Comparison of ENCODE assay signal across 11 cellular contexts in genomic region chr16:70693231-70693671, GRCh38. TPM values are rescaled to one million over a fixed set of nuclear protein-coding genes. Genes with fewer than 3 reads are reported as not detected.
DNase-seq lines count a peak whose midpoint lies in the region; ATAC-seq and TF ChIP-seq lines count a peak whose summit lies in the region.
"Had no signal": no experiment of that assay in that cellular context is flagged by ENCODE, and none has a peak within 500 bp of the region (broad histone marks: within the 10 kb centered on the region; RNA-seq: fewer than 3 reads in every experiment).

No MANE protein-coding gene starts in this region.

- no peak for TF ChIP-seq EP300 in tibial nerve (IDR thresholded peaks at IDR 0.05)

- H3K27me3 ChIP-seq in ectodermal cell (ENCODE audit: control insufficient read depth, insufficient read depth, low read length, poor library complexity, severe bottlenecking) (no peaks in the 10 kb centered on the region), muscle layer of duodenum (ENCODE audit: low read depth, low read length) (no peaks in the 10 kb centered on the region), tibial nerve (no peaks in the 10 kb centered on the region)

- H3K27ac ChIP-seq in ectodermal cell (ENCODE audit: insufficient read depth, low read depth, low read length, poor library complexity, severe bottlenecking), result peak overlapping the region; percentile 84
- peak overlapping the region; percentile 86 for H3K27ac ChIP-seq in muscle layer of duodenum (ENCODE audit: low read length)
- H3K27ac ChIP-seq in tibial nerve, result peak overlapping the region; percentile 81 to 97 (median 91)
- H3K27ac ChIP-seq: 22Rv1 had no signal

- peaks cover 66% of the 10 kb centered on the region for H3K4me1 ChIP-seq in ectodermal cell (ENCODE audit: control insufficient read depth, insufficient read depth, low read length)
- H3K4me1 ChIP-seq in muscle layer of duodenum (ENCODE audit: control insufficient read depth in 1 of 2, insufficient read depth in 2 of 2, low read length in 2 of 2), result peaks cover 19 to 96% of the 10 kb centered on the region in 2 donors
- peaks cover 13 to 100% (median 81%) of the 10 kb centered on the region in 4 donors for H3K4me1 ChIP-seq in tibial nerve

- no peaks in the 10 kb centered on the region for H3K36me3 ChIP-seq in ectodermal cell (ENCODE audit: control insufficient read depth, insufficient read depth, low read length)
- H3K36me3 ChIP-seq in muscle layer of duodenum (ENCODE audit: control insufficient read depth in 1 of 2, insufficient read depth in 2 of 2, low read length in 2 of 2), result no peaks in the 10 kb centered on the region
- H3K36me3 ChIP-seq in tibial nerve, result peaks cover 0 to 3% (median 0%) of the 10 kb centered on the region in 3 donors

- DNase-seq in DMS 273 (lab: John Stamatoyannopoulos, UW; ENCODE audit: unreplicated experiment), result peak; percentile 75
- no peak for DNase-seq in DMS 273 treated with DMSO at 0.1 percent for 48 hours (lab: John Stamatoyannopoulos, UW)
- no peak for DNase-seq in tibial nerve (ENCODE audit: low spot score in 2 of 2)
- no peak for DNase-seq in left lobe of liver (ENCODE audit: low spot score)
- no peak for DNase-seq in stimulated activated CD4-positive, alpha-beta T cell treated with anti-CD3 and anti-CD28 coated beads, Interleukin-1b, Interleukin-23, amount 100 ng/mL, for 48 hours
- no peak for DNase-seq in SHP77 treated with DMSO at 0.1 percent for 48 hours (lab: John Stamatoyannopoulos, UW)
- DNase-seq: activated B cell treated with CpG ODN at 0.5 μM for 24 hours; activated naive CD4-positive, alpha-beta T cell had no signal

- TF ChIP-seq POLR2A in tibial nerve (IDR thresholded peaks at IDR 0.05), result no peak

- H3K4me3 ChIP-seq in ectodermal cell (ENCODE audit: insufficient read depth, low read depth, low read length) (no peak overlapping the region), muscle layer of duodenum (ENCODE audit: low read depth in 1 of 2, low read length in 2 of 2) (peak overlapping the region in 1 of 2 donors; percentile 1), tibial nerve (no peak overlapping the region)

- no peak for ATAC-seq in left lobe of liver

- H3K9me3 ChIP-seq in ectodermal cell (ENCODE audit: control insufficient read depth, low read length) (no peaks in the 10 kb centered on the region), muscle layer of duodenum (ENCODE audit: control insufficient read depth in 1 of 2, low read length in 2 of 2) (no peaks in the 10 kb centered on the region), tibial nerve (no peaks in the 10 kb centered on the region)

- TF ChIP-seq CTCF in tibial nerve (IDR thresholded peaks at IDR 0.05), result no peak

- 94 to 95% methylated on average over 18 of the region's 18 CpGs for WGBS in ectodermal cell, 2 experiments
- 56 to 67% methylated on average over 18 of the region's 18 CpGs for WGBS in tibial nerve, 2 donors

RNA-seq across cellular contexts. Expression of gene MTSS2, which starts 7.4 kb away (rescaled TPM):
- polyA plus RNA-seq in ectodermal cell (2013, experiment 1 of 4), result 83.6 TPM
- 65.7 TPM for polyA plus RNA-seq in ectodermal cell (2013, experiment 2 of 4)
- polyA plus RNA-seq in ectodermal cell (2013, experiment 3 of 4), result 67.5 TPM
- polyA plus RNA-seq in ectodermal cell (2013, experiment 4 of 4), result 64.8 TPM
- 10 to 100 TPM; 24.1 to 40.6 (median 35.4) TPM for total RNA-seq in tibial nerve
- total RNA-seq in left lobe of liver, result 58.1 TPM

RNA-seq across cellular contexts. Expression of gene IL34, which starts 46.9 kb away (rescaled TPM):
- polyA plus RNA-seq in ectodermal cell (2013, experiment 1 of 4), result not detected
- polyA plus RNA-seq in ectodermal cell (2013, experiment 2 of 4), result 0.12 TPM
- polyA plus RNA-seq in ectodermal cell (2013, experiment 3 of 4), result not detected
- polyA plus RNA-seq in ectodermal cell (2013, experiment 4 of 4), result not detected
- total RNA-seq in tibial nerve, result 10 to 100 TPM; 49.6 to 89.4 (median 60.9) TPM
- total RNA-seq in left lobe of liver, result 0.58 TPM

Comparison
In these comparisons a context has a peak if more than half of its experiments do, and no peak if none do; other contexts are left out.
1. RNA of gene IL34, which starts 46.9 kb away (total RNA-seq): 49.6 to 89.4 TPM in tibial nerve; 0.58 TPM in left lobe of liver (single experiment); every median in the first group is over 10 times any median in the second.
2. Peak in every context shown above with its lines, with median percentiles within 50 percentile points of each other: H3K27ac ChIP-seq.